Comparison of ENCODE assay signal across 10 cellular contexts in genomic region chr7:77455334-77455733, GRCh38. TPM values are rescaled to one million over a fixed set of nuclear protein-coding genes. Genes with fewer than 3 reads are reported as not detected.
DNase-seq lines count a peak whose midpoint lies in the region; ATAC-seq, FAIRE-seq and TF ChIP-seq lines count a peak whose summit lies in the region.
"Had no signal": no experiment of that assay in that cellular context is flagged by ENCODE, and none has a peak within 500 bp of the region (broad histone marks: within the 10 kb centered on the region; RNA-seq: fewer than 3 reads in every experiment).

No MANE protein-coding gene starts in this region.

- no peaks in the 10 kb centered on the region for H3K36me3 ChIP-seq in MM.1S (replicated peaks; ENCODE audit: insufficient read depth, low read length)

- TF ChIP-seq POLR2A in A549 (IDR thresholded peaks at IDR 0.05; ENCODE audit: low read length), result no peak

- POLR2A ChIA-PET in A549 (lab: Yijun Ruan, JAX), result interaction anchor here (0.6 to 2.3 kb wide), 9 partner anchors 24 to 241 kb away, joined by 3 to 12 read pairs (median 6); partner anchors contain the start of genes GSAP, PTPN12 and RSBN1L

- TF ChIP-seq CTCF in A549 (IDR thresholded peaks at IDR 0.05) (no peak), cardiac fibroblast (IDR thresholded peaks at IDR 0.05; ENCODE audit: low read depth, low read length) (no peak), MM.1S (IDR thresholded peaks at IDR 0.05; ENCODE audit: low read length) (no peak)

- peak; percentile 68 to 82 for DNase-seq in A549 (ENCODE audit: low read depth in 1 of 2, low spot score in 1 of 2)
- DNase-seq in HT-29 (ENCODE audit: low spot score), result peak; percentile 17
- DNase-seq in cardiac fibroblast (ENCODE audit: low read depth in 2 of 2), result peak; percentile 80 to 98
- DNase-seq in islet precursor cell, result peak; percentile 60
- DNase-seq in NCI-H526 treated with DMSO at 0.1 percent for 48 hours (lab: John Stamatoyannopoulos, UW), result no peak
- DNase-seq in medulla oblongata (ENCODE audit: extremely low spot score), result no peak
- no peak for DNase-seq in MM.1S
- DNase-seq: RPMI8226 had no signal

- no peaks in the 10 kb centered on the region for H3F3A ChIP-seq in MM.1S (ENCODE audit: insufficient read depth, low read length)

- ATAC-seq in A549 (peak; percentile 89 to 96), HG02763 (IDR thresholded peaks at IDR 0.05; ENCODE audit: unreplicated experiment) (no peak)
- ATAC-seq: natural killer cell treated with Interleukin-12 subunit alpha and Interleukin-12 subunit beta and Interleukin-15 and Interleukin-18, amount 100 ng/mL, for 72 hours had no signal

- TF ChIP-seq EP300 in A549 (IDR thresholded peaks at IDR 0.05), result no peak; a peak in 1 of 5 replicates

- H3K9me2 ChIP-seq in MM.1S (replicated peaks; ENCODE audit: insufficient read depth, low read length), result no peaks in the 10 kb centered on the region

- FAIRE-seq in A549 (lab: Jason Lieb, UNC), result peak; percentile 51

- CTCF ChIA-PET in A549 (lab: Yijun Ruan, JAX), result interaction anchor here (1.5 to 2.0 kb wide), 2 partner anchors 15 to 19 kb away, joined by 4 to 11 read pairs; no protein-coding TSS in a partner anchor

- no peaks in the 10 kb centered on the region for H3K79me2 ChIP-seq in MM.1S (ENCODE audit: low read length)

- WGBS in A549 (ENCODE audit: missing lambda C conversion rate), result 11% methylated on average over 3 of the region's 3 CpGs

- H2AFZ ChIP-seq in MM.1S (ENCODE audit: low read length), result no peak overlapping the region

- H4K20me1 ChIP-seq in MM.1S (ENCODE audit: insufficient read depth, low read length), result no peaks in the 10 kb centered on the region

- peak overlapping the region; percentile 73 to 83 for H3K27ac ChIP-seq in A549
- no peak overlapping the region for H3K27ac ChIP-seq in MM.1S (ENCODE audit: low read length)

- H3K4me2 ChIP-seq in A549, result peak overlapping the region; percentile 76
- H3K4me2 ChIP-seq in MM.1S (ENCODE audit: low read depth, low read length), result no peak overlapping the region

- no peaks in the 10 kb centered on the region for H3K9me3 ChIP-seq in A549
- H3K9me3 ChIP-seq in MM.1S (replicated peaks; ENCODE audit: insufficient read depth, low read length), result no peaks in the 10 kb centered on the region

- 0 out of 5 replicates have a peak, but pooled peaks of 1 of the 2 experiments have one; percentile 31 for TF ChIP-seq RAD21 in A549 (conservative IDR thresholded peaks at IDR 0.05 in 1 of 2, IDR thresholded peaks at IDR 0.05 in 1 of 2)

- no peak overlapping the region for H3K9ac ChIP-seq in MM.1S (ENCODE audit: low read length)

- peak overlapping the region; percentile 8; the same call in 1 of the 3 replicates for H3K4me3 ChIP-seq in A549
- H3K4me3 ChIP-seq in cardiac fibroblast (replicated peaks in 1 of 2; ENCODE audit: low read depth in 2 of 2, low read length in 2 of 2), result no peak overlapping the region
- no peak overlapping the region for H3K4me3 ChIP-seq in MM.1S (ENCODE audit: low read length)

- H3K4me1 ChIP-seq in A549, result peaks cover 78% of the 10 kb centered on the region
- no peaks in the 10 kb centered on the region; the same call in 1 of the 2 replicates for H3K4me1 ChIP-seq in MM.1S (ENCODE audit: low read length)

- H3K27me3 ChIP-seq in MM.1S (replicated peaks; ENCODE audit: insufficient read depth, low read length), result no peaks in the 10 kb centered on the region

TF ChIP-seq in A549, 52 proteins besides CTCF, POLR2A, EP300 and RAD21 (continues in another document):
- no peak for TF ChIP-seq BHLHE40 (IDR thresholded peaks at IDR 0.05; ENCODE audit: low read depth, low read length)
- no peak for TF ChIP-seq RNF2 (IDR thresholded peaks at IDR 0.05; ENCODE audit: borderline replicate concordance, low read depth)
- peak in 1 of 2 experiments; percentile 37; a peak in 2 of 5 replicates for TF ChIP-seq JUN (IDR thresholded peaks at IDR 0.05)
- no peak for TF ChIP-seq CHD2 (IDR thresholded peaks at IDR 0.05; ENCODE audit: low read length, partially characterized antibody)
- no peak for TF ChIP-seq FOXS1 (CRISPR knock-in tag; IDR thresholded peaks at IDR 0.05)
- TF ChIP-seq HOXB5 (CRISPR knock-in tag; IDR thresholded peaks at IDR 0.05), result no peak
- TF ChIP-seq FOSL2 (IDR thresholded peaks at IDR 0.05), result peak; percentile 85
- TF ChIP-seq FOSL2 (CRISPR knock-in tag; IDR thresholded peaks at IDR 0.05), result peak; percentile 91
- TF ChIP-seq NPAS2 (CRISPR knock-in tag; IDR thresholded peaks at IDR 0.05; ENCODE audit: borderline replicate concordance), result no peak
- TF ChIP-seq HMGXB4 (CRISPR knock-in tag; IDR thresholded peaks at IDR 0.05; ENCODE audit: borderline replicate concordance), result no peak
- TF ChIP-seq HEYL (CRISPR knock-in tag; IDR thresholded peaks at IDR 0.05), result no peak
- TF ChIP-seq MAZ (IDR thresholded peaks at IDR 0.05; ENCODE audit: borderline replicate concordance, low read depth, low read length), result no peak
- no peak for TF ChIP-seq FOSB (CRISPR knock-in tag; IDR thresholded peaks at IDR 0.05)
- TF ChIP-seq ZFP36 (IDR thresholded peaks at IDR 0.05; ENCODE audit: borderline replicate concordance, partially characterized antibody), result no peak
- TF ChIP-seq REST (IDR thresholded peaks at IDR 0.05), result no peak
- TF ChIP-seq EHMT2 (IDR thresholded peaks at IDR 0.05; ENCODE audit: low read depth), result no peak
- peak; percentile 63 for TF ChIP-seq GATA3 (IDR thresholded peaks at IDR 0.05; ENCODE audit: borderline replicate concordance)
- peak; percentile 19; the same call in 1 of the 3 replicates for TF ChIP-seq SMC3 (IDR thresholded peaks at IDR 0.05)
- TF ChIP-seq POLR2AphosphoS2 (conservative IDR thresholded peaks at IDR 0.05; ENCODE audit: low read length), result no peak
- TF ChIP-seq RARB (CRISPR knock-in tag; IDR thresholded peaks at IDR 0.05), result no peak
- TF ChIP-seq ZSCAN20 (CRISPR knock-in tag; IDR thresholded peaks at IDR 0.05), result no peak
- TF ChIP-seq CEBPB (IDR thresholded peaks at IDR 0.05), result no peak; a peak in 1 of 4 replicates
- 0 out of 2 replicates have a peak, but pooled peaks have one; percentile 40 for TF ChIP-seq MAX (IDR thresholded peaks at IDR 0.05)
- no peak for TF ChIP-seq CBX8 (IDR thresholded peaks at IDR 0.05)
- no peak for TF ChIP-seq E2F6 (IDR thresholded peaks at IDR 0.05; ENCODE audit: borderline replicate concordance, low read depth)
- TF ChIP-seq CBX2 (IDR thresholded peaks at IDR 0.05; ENCODE audit: borderline replicate concordance, low read depth), result no peak
- TF ChIP-seq CHD4 (IDR thresholded peaks at IDR 0.05; ENCODE audit: borderline replicate concordance), result no peak

RNA-seq across cellular contexts. Expression of gene GSAP, which starts 39.2 kb away (rescaled TPM):
- 18.6 and 22.6 TPM in 2 replicates for polyA plus RNA-seq in A549 (2011; rRNA removed)
- polyA plus RNA-seq in A549 (2012; cell fraction: cytosol; rRNA removed), result 1.7 and 2.0 TPM in 2 replicates
- 3.5 and 6.0 TPM in 2 replicates for polyA plus RNA-seq in A549 (2012; cell fraction: nucleus; rRNA removed)
- 4.1 to 4.9 TPM (median 4.7 TPM) in 3 replicates for polyA plus RNA-seq in A549 (2017; fragmentation: RNase III; extraction: RNeasy Plus Mini Kit Qiagen cat#74134 plus additional on column Dnase treatment)
- 12.5 and 14.1 TPM in 2 replicates for polyA minus RNA-seq in A549 (2011; rRNA and poly(A)+ RNA removed)
- total RNA-seq in HT-29 (2014; rRNA removed; shearing (Covaris generic)), result 3.7 and 6.0 TPM in 2 replicates

Comparison
In these comparisons a context has a peak if more than half of its experiments do, and no peak if none do; other contexts are left out.
1. DNase-seq: peak in A549 (2 of 2), HT-29 (single experiment), cardiac fibroblast (2 of 2) and islet precursor cell (single experiment); none in NCI-H526 treated with DMSO at 0.1 percent for 48 hours (single experiment), medulla oblongata (single experiment) and MM.1S (single experiment).